ENCODE assay signal across 11 cellular contexts in the genomic region with DNA sequence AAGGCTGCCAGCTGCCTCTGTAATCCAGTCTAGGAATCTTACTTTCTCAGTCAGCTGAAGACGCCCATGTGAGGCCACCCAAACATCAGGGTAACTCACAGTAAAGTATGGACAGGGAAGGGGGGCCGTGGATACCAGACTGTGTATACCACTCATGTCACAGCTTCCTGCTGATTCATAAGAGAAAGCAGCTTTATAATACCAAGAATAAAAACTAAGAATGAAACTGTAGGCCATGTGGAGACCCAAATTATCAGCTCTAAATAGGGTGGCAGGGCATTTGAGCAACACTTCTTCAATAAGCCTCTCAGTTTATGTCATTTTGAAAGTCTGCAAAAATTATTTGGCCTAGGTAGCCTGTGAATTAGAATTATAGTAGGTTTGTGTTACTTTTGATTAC.
DNase-seq lines count a peak whose midpoint lies in the region; ATAC-seq lines count a peak whose summit lies in the region.
"Had no signal": no experiment of that assay in that cellular context is flagged by ENCODE, and none has a peak within 500 bp of the region (broad histone marks: within the 10 kb centered on the region; RNA-seq: fewer than 3 reads in every experiment).

No MANE protein-coding gene starts in this region.

- peak; percentile 93 for ATAC-seq in GM21515 (IDR thresholded peaks at IDR 0.05; ENCODE audit: unreplicated experiment)
- ATAC-seq in HG03135 (IDR thresholded peaks at IDR 0.05; ENCODE audit: unreplicated experiment): peak; percentile 98
- no peak for ATAC-seq in right cardiac atrium
- ATAC-seq: pancreas had no signal

- no peak overlapping the region for H3K27ac ChIP-seq in right cardiac atrium (ENCODE audit: low read length)
- H3K27ac ChIP-seq: pancreas had no signal

- peak; percentile 5 to 26 for DNase-seq in activated CD4-positive, alpha-beta T cell treated with anti-CD3 and anti-CD28 coated beads, Interleukin-2, amount 50 U/mL, for 48 hours
- DNase-seq in activated CD4-positive, alpha-beta T cell treated with anti-CD3 and anti-CD28 coated beads for 1 hour: no peak
- DNase-seq in non-pigmented ciliary epithelial cell (ENCODE audit: low read depth) (peak; percentile 6), right cardiac atrium (no peak), SIG-M5 treated with dmso at 0.1 percent for 504 hours (lab: John Stamatoyannopoulos, UW; ENCODE audit: unreplicated experiment) (no peak), HUDEP-2 (lab: John Stamatoyannopoulos, UW; ENCODE audit: unreplicated experiment in 76 of 76) (no peak)
- DNase-seq: erythroblast, NCI-H2227 treated with DMSO at 0.1 percent for 48 hours, pancreas had no signal

- 86% methylated on average over 2 of the region's 2 CpGs for WGBS in right cardiac atrium

- no peaks in the 10 kb centered on the region for H3K27me3 ChIP-seq in right cardiac atrium (ENCODE audit: control insufficient read depth, insufficient read depth)
- H3K27me3 ChIP-seq: pancreas had no signal

- H3K4me3 ChIP-seq in right cardiac atrium (ENCODE audit: low read length): no peak overlapping the region
- H3K4me3 ChIP-seq: pancreas had no signal

- intact Hi-C loops in right cardiac atrium (cut with DNase I): no loop called here

- H3K4me1 ChIP-seq in right cardiac atrium (ENCODE audit: control insufficient read depth, insufficient read depth, low read length): no peaks in the 10 kb centered on the region

- no peaks in the 10 kb centered on the region for H3K9me3 ChIP-seq in right cardiac atrium (ENCODE audit: control insufficient read depth, low read length)
- H3K9me3 ChIP-seq: pancreas had no signal

Comparison
In these comparisons a context has a peak if more than half of its experiments do, and no peak if none do; other contexts are left out.
1. DNase-seq: peak in activated CD4-positive, alpha-beta T cell treated with anti-CD3 and anti-CD28 coated beads, Interleukin-2, amount 50 U/mL, for 48 hours (2 of 2) and non-pigmented ciliary epithelial cell (single experiment); none in activated CD4-positive, alpha-beta T cell treated with anti-CD3 and anti-CD28 coated beads for 1 hour (single experiment), right cardiac atrium (0 of 3), SIG-M5 treated with dmso at 0.1 percent for 504 hours (single experiment) and HUDEP-2 (0 of 76).
2. ATAC-seq: peak in GM21515 (single experiment) and HG03135 (single experiment); none in right cardiac atrium (0 of 2).